1 cellular context compared by ENCODE assay signal in genomic region chr1:234565132-234565531, GRCh38.
A peak's percentile ranks its signal among the peaks of the same experiment; 100 is the strongest.
TF ChIP-seq lines count a peak whose summit lies in the region.

No MANE protein-coding gene starts in this region.

TF ChIP-seq in K562, 482 proteins besides CTCF, POLR2A, EP300 and RAD21:
- no peak for TF ChIP-seq ZNF696 (CRISPR knock-in tag; conservative IDR thresholded peaks at IDR 0.05)
- TF ChIP-seq RBM25 (IDR thresholded peaks at IDR 0.05; ENCODE audit: low read depth, low read length, severe bottlenecking), result peak; percentile 89
